ENCODE assay signal across 16 cellular contexts in the genomic region with DNA sequence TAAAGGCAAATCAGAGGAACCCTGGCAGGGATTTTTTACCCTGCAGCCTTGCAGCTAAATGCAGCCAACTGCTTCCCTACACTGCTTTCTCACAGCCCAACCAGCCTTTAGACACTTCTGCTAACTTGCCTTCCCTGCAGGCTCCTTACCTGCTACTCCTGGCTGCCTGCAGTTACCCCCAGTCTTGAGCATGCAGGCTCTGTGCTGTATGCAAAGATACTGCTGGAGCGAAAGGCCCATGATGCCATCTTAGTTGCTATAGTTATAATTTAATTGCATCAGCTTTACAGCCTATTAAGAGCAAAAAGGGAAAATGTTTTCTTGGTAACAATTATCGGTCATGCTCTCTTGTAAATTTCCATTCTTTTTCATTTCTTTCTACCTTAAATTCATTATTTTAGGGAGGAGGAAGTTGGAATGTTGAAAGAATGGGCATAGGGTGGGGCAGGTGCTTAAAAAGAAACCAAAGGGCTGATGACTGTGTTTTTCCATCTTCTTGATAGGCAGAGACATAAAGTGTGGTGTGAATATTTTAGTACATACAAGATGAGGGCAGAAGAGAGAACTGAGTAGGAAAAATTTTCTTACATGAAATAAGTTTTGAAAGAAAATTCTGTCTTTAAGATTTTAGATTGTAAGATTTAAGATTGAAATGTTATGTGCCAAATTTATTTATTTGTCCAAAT. TPM values are rescaled to one million over a fixed set of nuclear protein-coding genes. Genes with fewer than 3 reads are reported as not detected.
DNase-seq lines count a peak whose midpoint lies in the region; ATAC-seq and TF ChIP-seq lines count a peak whose summit lies in the region.
"Had no signal": no experiment of that assay in that cellular context is flagged by ENCODE, and none has a peak within 500 bp of the region (broad histone marks: within the 10 kb centered on the region; RNA-seq: fewer than 3 reads in every experiment).

No MANE protein-coding gene starts in this region.

- H3K27me3 Mint-ChIP-seq in brain: no peaks in the 10 kb centered on the region
- H3K27me3 Mint-ChIP-seq: activated CD8-positive, alpha-beta memory T cell treated with anti-CD3 and anti-CD28 coated beads, Interleukin-2, amount 10 ng/mL, durations not matched to agents 7 days and 5 days had no signal

- H3K4me3 Mint-ChIP-seq in brain: no peak overlapping the region
- H3K4me3 Mint-ChIP-seq: activated CD8-positive, alpha-beta memory T cell treated with anti-CD3 and anti-CD28 coated beads, Interleukin-2, amount 10 ng/mL, durations not matched to agents 7 days and 5 days; mesothelial cell of epicardium; neural progenitor cell had no signal

- H3K27ac Mint-ChIP-seq in brain: peak overlapping the region in 3 of 5 experiments; percentile 42 to 79 (median 65)
- H3K27ac Mint-ChIP-seq: activated CD8-positive, alpha-beta memory T cell treated with anti-CD3 and anti-CD28 coated beads, Interleukin-2, amount 10 ng/mL, durations not matched to agents 7 days and 5 days; mesothelial cell of epicardium had no signal

- intact Hi-C loops in sciatic nerve (cut with DNase I): no loop called here

- H3K36me3 Mint-ChIP-seq in brain: peaks cover 52% of the 10 kb centered on the region

- peaks cover 8 to 21% (median 17%) of the 10 kb centered on the region in 5 experiments for H3K9me3 Mint-ChIP-seq in brain

- TF ChIP-seq CTCF in brain (conservative IDR thresholded peaks at IDR 0.05): no peak

- ATAC-seq in sciatic nerve: peak; percentile 63
- ATAC-seq: activated CD8-positive, alpha-beta memory T cell treated with anti-CD3 and anti-CD28 coated beads, Interleukin-2, amount 10 ng/mL, durations not matched to agents 7 days and 5 days had no signal

- peaks cover 36% of the 10 kb centered on the region for H3K4me1 Mint-ChIP-seq in brain

- DNase-seq in GM03348 (ENCODE audit: low spot score) (peak; percentile 12), M059J (ENCODE audit: low read depth) (peak; percentile 32), sciatic nerve (ENCODE audit: low spot score) (no peak), SHP77 (lab: John Stamatoyannopoulos, UW) (no peak), NCI-H2029 treated with DMSO at 0.1 percent for 48 hours (lab: John Stamatoyannopoulos, UW) (no peak), NCI-H1436 (lab: John Stamatoyannopoulos, UW) (no peak)
- DNase-seq: activated CD8-positive, alpha-beta memory T cell treated with anti-CD3 and anti-CD28 coated beads, Interleukin-2, amount 10 ng/mL, durations not matched to agents 7 days and 5 days; effector memory CD4-positive, alpha-beta T cell; hypothalamus; kidney glomerular epithelial cell; NCI-H2029; NCI-H526 treated with DMSO at 0.1 percent for 48 hours; retina had no signal

RNA-seq across cellular contexts. Expression of a gene that starts 20.0 kb away (rescaled TPM):
- total RNA-seq in M059J (2014; rRNA removed; shearing (Covaris generic)): 106 and 123 TPM in 2 replicates
- 79.2 TPM for polyA plus RNA-seq in brain (ENCODE audit: insufficient read depth, low read depth, low replicate concordance)
- total RNA-seq in sciatic nerve: 74.0 TPM

Comparison
In these comparisons a context has a peak if more than half of its experiments do, and no peak if none do; other contexts are left out.
1. DNase-seq: peak in GM03348 (single experiment) and M059J (single experiment); none in sciatic nerve (single experiment), SHP77 (0 of 2), NCI-H2029 treated with DMSO at 0.1 percent for 48 hours (single experiment) and NCI-H1436 (single experiment).